ENCODE assay signal across 21 cellular contexts in the genomic region with DNA sequence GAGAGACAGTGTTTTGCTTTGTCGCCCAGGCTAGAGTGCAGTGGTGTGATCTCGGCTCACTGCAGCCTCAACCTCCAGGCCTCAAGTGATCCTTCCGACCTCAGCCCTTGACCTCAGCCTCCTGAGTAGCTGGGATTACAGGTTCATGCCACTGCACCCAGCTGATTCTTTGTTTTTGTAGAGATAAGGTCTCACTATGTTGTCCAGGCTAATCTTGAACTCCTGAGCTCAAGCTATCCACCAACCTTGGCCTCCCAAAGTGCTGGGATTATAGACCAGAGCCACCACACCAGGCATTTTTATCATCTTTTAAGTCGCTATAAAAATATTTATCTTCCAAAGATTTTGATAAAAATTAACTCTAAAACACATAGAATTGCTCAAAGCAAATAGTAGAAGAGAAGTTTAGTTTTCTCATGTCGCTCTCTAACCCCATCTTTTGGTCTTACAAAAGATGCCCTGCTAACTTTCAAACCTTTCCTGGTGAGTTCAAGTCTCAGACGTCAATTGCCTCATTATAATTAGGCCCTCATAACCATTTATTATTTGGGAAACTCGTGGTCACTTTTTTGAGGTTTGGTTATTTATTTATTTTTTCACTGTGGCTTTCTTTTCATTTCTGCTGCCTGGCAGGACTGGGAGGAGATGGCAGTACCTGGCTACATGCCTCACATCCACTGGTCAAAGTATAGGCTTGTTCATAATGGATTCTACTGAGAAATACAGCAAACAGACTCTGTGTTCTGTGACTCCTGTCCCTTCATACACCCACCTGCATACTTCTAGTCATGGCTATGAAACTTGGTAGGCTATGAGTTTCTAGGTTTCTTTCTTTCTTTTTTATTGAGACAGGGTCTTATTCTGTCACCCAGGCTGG. TPM values are rescaled to one million over a fixed set of nuclear protein-coding genes. Genes with fewer than 3 reads are reported as not detected.
DNase-seq lines count a peak whose midpoint lies in the region; ATAC-seq and TF ChIP-seq lines count a peak whose summit lies in the region.
"Had no signal": no experiment of that assay in that cellular context is flagged by ENCODE, and none has a peak within 500 bp of the region (broad histone marks: within the 10 kb centered on the region; RNA-seq: fewer than 3 reads in every experiment).

No MANE protein-coding gene starts in this region.

- H3K9ac ChIP-seq in MM.1S (ENCODE audit: low read length) (no peak overlapping the region), mesenchymal stem cell (ENCODE audit: low read length) (no peak overlapping the region)
- H3K9ac ChIP-seq: GM23248 had no signal

- H4K20me1 ChIP-seq in MM.1S (ENCODE audit: insufficient read depth, low read length): no peaks in the 10 kb centered on the region

- no peak overlapping the region for H4K91ac ChIP-seq in mesenchymal stem cell (ENCODE audit: low read length)

- no peak overlapping the region for H3K4me2 ChIP-seq in MM.1S (ENCODE audit: low read depth, low read length)
- H3K4me2 ChIP-seq in mesenchymal stem cell (ENCODE audit: low read length, poor library complexity, severe bottlenecking): no peak overlapping the region

- no peak overlapping the region for H2BK12ac ChIP-seq in mesenchymal stem cell (ENCODE audit: low read length in 2 of 2)

- H2BK120ac ChIP-seq in mesenchymal stem cell (ENCODE audit: low read depth, low read length): no peak overlapping the region

- H3K27ac Mint-ChIP-seq in activated CD8-positive, alpha-beta T cell treated with anti-CD3 and anti-CD28 coated beads, Interleukin-2, amount 10 ng/mL, durations not matched to agents 7 days and 5 days: no peak overlapping the region
- H3K27ac Mint-ChIP-seq: CD4-positive, alpha-beta T cell; IgD-negative memory B cell had no signal

- H3K36me3 Mint-ChIP-seq in activated CD8-positive, alpha-beta T cell treated with anti-CD3 and anti-CD28 coated beads, Interleukin-2, amount 10 ng/mL, durations not matched to agents 7 days and 5 days (ENCODE audit: low read depth): no peaks in the 10 kb centered on the region
- H3K36me3 Mint-ChIP-seq: IgD-negative memory B cell had no signal

- in situ Hi-C loops in gastrocnemius medialis (cut with MboI; ENCODE audit: low sequenced_read_pairs in 4 of 4): no loop called here
- in situ Hi-C loops in KBM-7 (cut with MboI; ENCODE audit: low pct_unique_long_range_greater_than_20kb, low sequenced_read_pairs): no loop called here

- H3K36me3 ChIP-seq in MM.1S (replicated peaks; ENCODE audit: insufficient read depth, low read length) (no peaks in the 10 kb centered on the region), mesenchymal stem cell (ENCODE audit: control insufficient read depth in 1 of 2, insufficient read depth in 2 of 2, low read depth in 1 of 2, low read length in 2 of 2) (no peaks in the 10 kb centered on the region), gastrocnemius medialis (no peaks in the 10 kb centered on the region)
- H3K36me3 ChIP-seq: HAP-1 had no signal

- H3K27me3 ChIP-seq in MM.1S (replicated peaks; ENCODE audit: insufficient read depth, low read length) (no peaks in the 10 kb centered on the region), mesenchymal stem cell (ENCODE audit: control insufficient read depth in 1 of 2, insufficient read depth in 1 of 2, low read length in 2 of 2) (no peaks in the 10 kb centered on the region), gastrocnemius medialis (no peaks in the 10 kb centered on the region)

- no peak overlapping the region for H3K14ac ChIP-seq in mesenchymal stem cell (ENCODE audit: low read length in 2 of 2)

- H3K79me2 ChIP-seq in MM.1S (ENCODE audit: low read length): no peaks in the 10 kb centered on the region

- peaks cover 5% of the 10 kb centered on the region for H3F3A ChIP-seq in MM.1S (ENCODE audit: insufficient read depth, low read length)

- no peak for TF ChIP-seq POLR2A in gastrocnemius medialis (IDR thresholded peaks at IDR 0.05)

- peak; percentile 80 for ATAC-seq in left lobe of liver
- ATAC-seq in gastrocnemius medialis: no peak
- no peak for ATAC-seq in HG03457 (IDR thresholded peaks at IDR 0.05; ENCODE audit: unreplicated experiment)
- no peak for ATAC-seq in activated CD8-positive, alpha-beta T cell treated with anti-CD3 and anti-CD28 coated beads, Interleukin-2, amount 10 ng/mL, durations not matched to agents 7 days and 5 days
- ATAC-seq: GM12878 had no signal

- H3K9me2 ChIP-seq in MM.1S (replicated peaks; ENCODE audit: insufficient read depth, low read length): no peaks in the 10 kb centered on the region

- no peak overlapping the region for H3K18ac ChIP-seq in mesenchymal stem cell (ENCODE audit: low read depth in 1 of 2, low read length in 2 of 2)

- WGBS in mesenchymal stem cell: 91% methylated on average over 1 of the region's 7 CpGs

- no peaks in the 10 kb centered on the region for H3K4me1 Mint-ChIP-seq in activated CD8-positive, alpha-beta T cell treated with anti-CD3 and anti-CD28 coated beads, Interleukin-2, amount 10 ng/mL, durations not matched to agents 7 days and 5 days (ENCODE audit: low read depth)

- H3K79me1 ChIP-seq in mesenchymal stem cell (replicated peaks; ENCODE audit: low read length, poor library complexity, severe bottlenecking): no peaks in the 10 kb centered on the region

- peaks cover 23% of the 10 kb centered on the region for H3K4me1 ChIP-seq in MM.1S (ENCODE audit: low read length)
- H3K4me1 ChIP-seq in mesenchymal stem cell (ENCODE audit: control insufficient read depth, insufficient read depth, low read depth, low read length): peaks cover 10% of the 10 kb centered on the region
- no peaks in the 10 kb centered on the region for H3K4me1 ChIP-seq in gastrocnemius medialis

- no peak overlapping the region for H2AK5ac ChIP-seq in mesenchymal stem cell (ENCODE audit: low read length, severe bottlenecking)

- CTCF ChIA-PET in activated CD8-positive, alpha-beta T cell treated with anti-CD3 and anti-CD28 coated beads, Interleukin-2, amount 10 ng/mL, durations not matched to agents 7 days and 5 days (lab: Charles Lee): no interaction called here

- intact Hi-C loops in gastrocnemius medialis (cut with DNase I; ENCODE audit: low total_unique reads): no loop called here

- no peak overlapping the region for H2BK5ac ChIP-seq in mesenchymal stem cell (ENCODE audit: low read depth, low read length, poor library complexity, severe bottlenecking)

- DNase-seq in MM.1S (no peak), left lobe of liver (ENCODE audit: low spot score) (peak; percentile 50), mesenchymal stem cell (no peak), gastrocnemius medialis (no peak), KBM-7 (no peak)
- no peak for DNase-seq in activated CD8-positive, alpha-beta T cell treated with anti-CD3 and anti-CD28 coated beads, Interleukin-2, amount 10 ng/mL, durations not matched to agents 7 days and 5 days
- DNase-seq: AML-193; Calu3; CD4-positive, alpha-beta T cell; DMS53; DND-41; EL; GM23248; KG1 had no signal

- H2AFZ ChIP-seq in MM.1S (ENCODE audit: low read length) (0 out of 2 replicates have a peak overlapping the region, but pooled peaks have one; percentile 8), mesenchymal stem cell (ENCODE audit: low read depth, low read length) (no peak overlapping the region)
- H2AFZ ChIP-seq: GM23248 had no signal

- TF ChIP-seq CTCF in MM.1S (IDR thresholded peaks at IDR 0.05; ENCODE audit: low read length) (no peak), gastrocnemius medialis (IDR thresholded peaks at IDR 0.05 in 4 of 5, conservative IDR thresholded peaks at IDR 0.05 in 1 of 5) (no peak)

- no peaks in the 10 kb centered on the region for H3K9me3 Mint-ChIP-seq in activated CD8-positive, alpha-beta T cell treated with anti-CD3 and anti-CD28 coated beads, Interleukin-2, amount 10 ng/mL, durations not matched to agents 7 days and 5 days (ENCODE audit: insufficient read depth)
- H3K9me3 Mint-ChIP-seq: CD4-positive, alpha-beta T cell had no signal

- no peak overlapping the region for H3K4me3 ChIP-seq in MM.1S (ENCODE audit: low read length)
- H3K4me3 ChIP-seq in mesenchymal stem cell (ENCODE audit: insufficient read depth in 1 of 2, low read depth in 1 of 2, low read length in 2 of 2): no peak overlapping the region
- no peak overlapping the region for H3K4me3 ChIP-seq in gastrocnemius medialis
- H3K4me3 ChIP-seq: GM12878, GM23248, HAP-1 had no signal

- no peak overlapping the region for H3K4ac ChIP-seq in mesenchymal stem cell (ENCODE audit: low read depth in 1 of 2, low read length in 2 of 2)

- H2BK15ac ChIP-seq in mesenchymal stem cell (ENCODE audit: low read depth, poor library complexity, severe bottlenecking): no peak overlapping the region

- H3K9me3 ChIP-seq in MM.1S (replicated peaks; ENCODE audit: insufficient read depth, low read length) (no peaks in the 10 kb centered on the region), mesenchymal stem cell (ENCODE audit: control insufficient read depth, low read length) (no peaks in the 10 kb centered on the region), gastrocnemius medialis (no peaks in the 10 kb centered on the region)
- H3K9me3 ChIP-seq: HAP-1 had no signal

- H3K4me3 Mint-ChIP-seq in activated CD8-positive, alpha-beta T cell treated with anti-CD3 and anti-CD28 coated beads, Interleukin-2, amount 10 ng/mL, durations not matched to agents 7 days and 5 days: no peak overlapping the region
- H3K4me3 Mint-ChIP-seq: CD4-positive, alpha-beta T cell; IgD-negative memory B cell had no signal

- POLR2A ChIA-PET in activated CD8-positive, alpha-beta T cell treated with anti-CD3 and anti-CD28 coated beads, Interleukin-2, amount 10 ng/mL, durations not matched to agents 7 days and 5 days (lab: Charles Lee): no interaction called here

- no peak overlapping the region for H3K23ac ChIP-seq in mesenchymal stem cell (ENCODE audit: low read length in 2 of 2)

- H4K8ac ChIP-seq in mesenchymal stem cell (ENCODE audit: low read length): no peak overlapping the region

- H3K27ac ChIP-seq in MM.1S (ENCODE audit: low read length): no peak overlapping the region
- peak overlapping the region; percentile 1 for H3K27ac ChIP-seq in mesenchymal stem cell (ENCODE audit: low read length, poor library complexity, severe bottlenecking)
- H3K27ac ChIP-seq in gastrocnemius medialis: no peak overlapping the region
- H3K27ac ChIP-seq: C4-2B, GM23248 had no signal

- H3K27me3 Mint-ChIP-seq in activated CD8-positive, alpha-beta T cell treated with anti-CD3 and anti-CD28 coated beads, Interleukin-2, amount 10 ng/mL, durations not matched to agents 7 days and 5 days (ENCODE audit: low read depth): no peaks in the 10 kb centered on the region
- H3K27me3 Mint-ChIP-seq: IgD-negative memory B cell had no signal

RNA-seq across cellular contexts. Expression of a gene that starts 48.3 kb away (rescaled TPM):
- total RNA-seq in left lobe of liver: 1.8 TPM
- 11.1 TPM for polyA plus RNA-seq in mesenchymal stem cell (2013, experiment 1 of 2)
- 10.2 TPM for polyA plus RNA-seq in mesenchymal stem cell (2013, experiment 2 of 2)
- not detected for total RNA-seq in gastrocnemius medialis
- not detected for total RNA-seq in activated CD8-positive, alpha-beta T cell treated with anti-CD3 and anti-CD28 coated beads, Interleukin-2, amount 10 ng/mL, durations not matched to agents 7 days and 5 days
- total RNA-seq: Calu3, G401, GM23248 had no signal
- polyA plus RNA-seq: BJ, IgD-negative memory B cell had no signal
